29 cellular contexts compared by ENCODE assay signal in the genomic region with DNA sequence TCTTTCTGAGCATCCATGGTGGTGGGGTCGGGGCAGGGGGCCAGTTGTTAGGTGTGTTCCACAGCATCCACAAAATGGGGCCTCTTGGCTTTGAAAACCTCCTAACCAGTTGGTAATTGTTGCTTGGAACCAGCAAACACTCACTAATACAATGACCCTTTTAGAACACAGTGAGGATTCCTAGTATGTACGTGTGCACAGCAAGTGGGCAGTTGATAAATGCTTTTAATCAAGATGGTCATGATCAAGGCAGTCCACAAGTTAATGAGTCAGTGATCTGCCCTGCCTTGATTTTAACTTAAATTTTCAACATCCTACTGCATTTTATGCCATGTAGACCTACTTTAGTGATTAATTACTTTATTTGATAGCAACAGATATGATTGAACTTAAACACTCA.
"Had no signal": no experiment of that assay in that cellular context is flagged by ENCODE, and none has a peak within 500 bp of the region (broad histone marks: within the 10 kb centered on the region; RNA-seq: fewer than 3 reads in every experiment).

No MANE protein-coding gene starts in this region.

- H3K9me3 ChIP-seq: stomach, suprapubic skin, testis, thoracic aorta, thyroid gland, tibial artery, tibial nerve, transverse colon, upper lobe of left lung, upper lobe of right lung, uterus, vagina had no signal

- FAIRE-seq: urothelium cell line had no signal

- H3K36me3 Mint-ChIP-seq: stimulated activated effector memory CD8-positive, alpha-beta T cell treated with anti-CD3 and anti-CD28 coated beads, Interleukin-12 subunit alpha, Interleukin-12 subunit beta, amount 100 ng/mL, for 72 hours; stimulated activated memory B cell treated with anti-CD40 and anti-IgM and Interleukin-4, amounts not matched to agents 10 μg/mL and 1 μg/mL and 100 μg/mL, for 72 hours; stimulated activated naive B cell treated with anti-CD40 and anti-IgM and Interleukin-4, amounts not matched to agents 10 μg/mL and 1 μg/mL and 100 μg/mL, for 72 hours; type B pancreatic cell had no signal

- H3K4me1 Mint-ChIP-seq: stimulated activated effector memory CD8-positive, alpha-beta T cell treated with anti-CD3 and anti-CD28 coated beads, Interleukin-12 subunit alpha, Interleukin-12 subunit beta, amount 100 ng/mL, for 72 hours; stimulated activated memory B cell treated with anti-CD40 and anti-IgM and Interleukin-4, amounts not matched to agents 10 μg/mL and 1 μg/mL and 100 μg/mL, for 72 hours; stimulated activated naive B cell treated with anti-CD40 and anti-IgM and Interleukin-4, amounts not matched to agents 10 μg/mL and 1 μg/mL and 100 μg/mL, for 72 hours; stimulated activated naive CD8-positive, alpha-beta T cell treated with anti-CD3 and anti-CD28 coated beads, Interleukin-15, amount 100 ng/mL, for 72 hours had no signal

- H3K4me3 Mint-ChIP-seq: stimulated activated effector memory CD8-positive, alpha-beta T cell treated with anti-CD3 and anti-CD28 coated beads, Interleukin-12 subunit alpha, Interleukin-12 subunit beta, amount 100 ng/mL, for 72 hours; stimulated activated memory B cell treated with anti-CD40 and anti-IgM and Interleukin-4, amounts not matched to agents 10 μg/mL and 1 μg/mL and 100 μg/mL, for 72 hours; stimulated activated naive B cell treated with anti-CD40 and anti-IgM and Interleukin-4, amounts not matched to agents 10 μg/mL and 1 μg/mL and 100 μg/mL, for 72 hours; stimulated activated naive CD8-positive, alpha-beta T cell treated with anti-CD3 and anti-CD28 coated beads, Interleukin-15, amount 100 ng/mL, for 72 hours; stimulated activated naive CD8-positive, alpha-beta T cell treated with anti-CD3 and anti-CD28 coated beads, Interleukin-15, Interleukin-2, amounts not matched to agents 100 ng/mL and 50 ng/mL, for 24 hours; type B pancreatic cell had no signal

- H3K27ac Mint-ChIP-seq: stimulated activated effector memory CD8-positive, alpha-beta T cell treated with anti-CD3 and anti-CD28 coated beads, Interleukin-12 subunit alpha, Interleukin-12 subunit beta, amount 100 ng/mL, for 72 hours; stimulated activated memory B cell treated with anti-CD40 and anti-IgM and Interleukin-4, amounts not matched to agents 10 μg/mL and 1 μg/mL and 100 μg/mL, for 72 hours; stimulated activated naive B cell treated with anti-CD40 and anti-IgM and Interleukin-4, amounts not matched to agents 10 μg/mL and 1 μg/mL and 100 μg/mL, for 72 hours; stimulated activated naive CD8-positive, alpha-beta T cell treated with anti-CD3 and anti-CD28 coated beads, Interleukin-15, amount 100 ng/mL, for 72 hours; stimulated activated naive CD8-positive, alpha-beta T cell treated with anti-CD3 and anti-CD28 coated beads, Interleukin-15, Interleukin-2, amounts not matched to agents 100 ng/mL and 50 ng/mL, for 24 hours; type B pancreatic cell had no signal

- H3K4me1 ChIP-seq: stomach, testis, thyroid gland, tibial artery, tibial nerve, transverse colon, upper lobe of left lung, upper lobe of right lung, uterus, vagina had no signal

- H3K27me3 Mint-ChIP-seq: stimulated activated memory B cell treated with anti-CD40 and anti-IgM and Interleukin-4, amounts not matched to agents 10 μg/mL and 1 μg/mL and 100 μg/mL, for 72 hours; stimulated activated naive B cell treated with anti-CD40 and anti-IgM and Interleukin-4, amounts not matched to agents 10 μg/mL and 1 μg/mL and 100 μg/mL, for 72 hours; stimulated activated naive CD8-positive, alpha-beta T cell treated with anti-CD3 and anti-CD28 coated beads, Interleukin-15, amount 100 ng/mL, for 72 hours; stimulated activated naive CD8-positive, alpha-beta T cell treated with anti-CD3 and anti-CD28 coated beads, Interleukin-15, Interleukin-2, amounts not matched to agents 100 ng/mL and 50 ng/mL, for 24 hours; type B pancreatic cell had no signal

- DNase-seq: stimulated activated CD4-positive, alpha-beta T cell treated with anti-CD3 and anti-CD28 coated beads, Interleukin-2, amount 100 ng/mL, for 48 hours; stimulated activated CD4-positive, alpha-beta T cell treated with anti-CD3 and anti-CD28 coated beads, Interleukin-4, amount 100 ng/mL, for 1 hour; stimulated activated CD4-positive, alpha-beta T cell treated with anti-CD3 and anti-CD28 coated beads, Interleukin-4, amount 100 ng/mL, for 24 hours; stimulated activated CD4-positive, alpha-beta T cell treated with anti-CD3 and anti-CD28 coated beads, Interleukin-4, amount 100 ng/mL, for 4 hours; stimulated activated CD8-positive, alpha-beta memory T cell treated with anti-CD3 and anti-CD28 coated beads, Interleukin-4, amount 100 ng/mL, for 48 hours; stimulated activated naive B cell treated with anti-CD40 and anti-IgM and Interleukin-4, amounts not matched to agents 10 μg/mL and 1 μg/mL and 100 μg/mL, for 72 hours; stimulated activated naive CD4-positive, alpha-beta T cell; stimulated activated naive CD4-positive, alpha-beta T cell treated with Interleukin-2 at 50 U/mL for 16 hours; stimulated activated naive CD8-positive, alpha-beta T cell treated with anti-CD3 and anti-CD28 coated beads, Interleukin-15, amount 100 ng/mL, for 72 hours; stimulated activated naive CD8-positive, alpha-beta T cell treated with anti-CD3 and anti-CD28 coated beads, Interleukin-15, Interleukin-2, amounts not matched to agents 100 U/mL and 50 U/mL, for 24 hours; stomach; substantia nigra; testis; thyroid gland; tibial artery; transverse colon; trophoblast cell; upper lobe of left lung; upper lobe of right lung; uterus had no signal

- H3K27ac ChIP-seq: stomach, suprapubic skin, testis, thoracic aorta, thyroid gland, tibial artery, tibial nerve, transverse colon, upper lobe of left lung, upper lobe of right lung, uterus, vagina had no signal

- H3K27me3 ChIP-seq: stomach, suprapubic skin, testis, thyroid gland, tibial artery, tibial nerve, transverse colon, upper lobe of left lung, upper lobe of right lung, uterus, vagina had no signal

- H3K9me3 Mint-ChIP-seq: stimulated activated effector memory CD8-positive, alpha-beta T cell treated with anti-CD3 and anti-CD28 coated beads, Interleukin-12 subunit alpha, Interleukin-12 subunit beta, amount 100 ng/mL, for 72 hours; stimulated activated memory B cell treated with anti-CD40 and anti-IgM and Interleukin-4, amounts not matched to agents 10 μg/mL and 1 μg/mL and 100 μg/mL, for 72 hours; stimulated activated naive B cell treated with anti-CD40 and anti-IgM and Interleukin-4, amounts not matched to agents 10 μg/mL and 1 μg/mL and 100 μg/mL, for 72 hours; stimulated activated naive CD8-positive, alpha-beta T cell treated with anti-CD3 and anti-CD28 coated beads, Interleukin-15, amount 100 ng/mL, for 72 hours; stimulated activated naive CD8-positive, alpha-beta T cell treated with anti-CD3 and anti-CD28 coated beads, Interleukin-15, Interleukin-2, amounts not matched to agents 100 ng/mL and 50 ng/mL, for 24 hours; type B pancreatic cell had no signal

- H3K4me3 ChIP-seq: stomach, suprapubic skin, testis, thoracic aorta, thyroid gland, tibial artery, tibial nerve, transverse colon, upper lobe of left lung, upper lobe of right lung, uterus, vagina had no signal

- H3K36me3 ChIP-seq: stomach, suprapubic skin, thoracic aorta, thyroid gland, tibial artery, tibial nerve, transverse colon, upper lobe of left lung, upper lobe of right lung, uterus, vagina had no signal
